ENCODE assay signal across 28 cellular contexts in genomic region chr7:108576110-108576509, GRCh38.
"Had no signal": no experiment of that assay in that cellular context is flagged by ENCODE, and none has a peak within 500 bp of the region (broad histone marks: within the 10 kb centered on the region; RNA-seq: fewer than 3 reads in every experiment).

No MANE protein-coding gene starts in this region.

- H3K9me3 ChIP-seq: Peyer's patch, SJSA1, SK-N-SH had no signal

- H3K27ac ChIP-seq: Peyer's patch, SJSA1 had no signal

- H3K9ac ChIP-seq: SK-N-SH had no signal

- H3K4me1 ChIP-seq: SJSA1 had no signal

- H3K27ac Mint-ChIP-seq: activated CD4-positive, alpha-beta memory T cell treated with anti-CD3 and anti-CD28 coated beads for 36 hours; activated naive CD4-positive, alpha-beta T cell treated with anti-CD3 and anti-CD28 coated beads for 36 hours; activated naive CD8-positive, alpha-beta T cell treated with anti-CD3 and anti-CD28 coated beads, Interleukin-2, amount 50 U/mL, for 24 hours; brain; T-helper 1 cell treated with Interleukin-12 subunit alpha and Interleukin-12 subunit beta and Interleukin-4 antibody, amounts not matched to agents 30 μg/mL and 1 μg/mL, for 36 hours; T-helper 2 cell treated with Interferon-gamma antibody and Interleukin-4, amounts not matched to agents 5 μg/mL and 100 μg/mL, for 36 hours had no signal

- ATAC-seq: activated naive CD8-positive, alpha-beta T cell treated with anti-CD3 and anti-CD28 coated beads, Interleukin-2, amount 50 U/mL, for 24 hours; PC-3 had no signal

- H3K4me3 Mint-ChIP-seq: activated CD4-positive, alpha-beta memory T cell treated with anti-CD3 and anti-CD28 coated beads for 36 hours; activated naive CD4-positive, alpha-beta T cell treated with anti-CD3 and anti-CD28 coated beads for 36 hours; activated naive CD8-positive, alpha-beta T cell; activated naive CD8-positive, alpha-beta T cell treated with anti-CD3 and anti-CD28 coated beads, Interleukin-2, amount 50 U/mL, for 24 hours; brain; T-helper 1 cell treated with Interleukin-12 subunit alpha and Interleukin-12 subunit beta and Interleukin-4 antibody, amounts not matched to agents 30 μg/mL and 1 μg/mL, for 36 hours; T-helper 2 cell treated with Interferon-gamma antibody and Interleukin-4, amounts not matched to agents 5 μg/mL and 100 μg/mL, for 36 hours had no signal

- H3K4me3 ChIP-seq: Peyer's patch, SJSA1 had no signal

- DNase-seq: activated CD4-positive, alpha-beta memory T cell treated with anti-CD3 and anti-CD28 coated beads for 36 hours; activated CD4-positive, alpha-beta T cell treated with anti-CD3 and anti-CD28 coated beads, Interleukin-2, amount 50 U/mL, for 1 hour; activated CD8-positive, alpha-beta memory T cell treated with anti-CD3 and anti-CD28 coated beads, Interleukin-2, amount 50 U/mL, for 4 hours; activated gamma-delta T cell; activated naive CD4-positive, alpha-beta T cell treated with anti-CD3 and anti-CD28 coated beads for 36 hours; activated naive CD8-positive, alpha-beta T cell treated with anti-CD3 and anti-CD28 coated beads, Interleukin-2, amount 50 U/mL, for 24 hours; anterior cingulate cortex; central memory CD4-positive, alpha-beta T cell; NCI-H1105; NCI-H1417 treated with DMSO at 0.1 percent for 48 hours; NCI-H1694; NCI-H1930; NCI-H2081 treated with DMSO at 0.1 percent for 48 hours; NCI-H345; NCI-H524 treated with DMSO at 0.1 percent for 48 hours; NK-92 treated with Interleukin-12 subunit alpha and Interleukin-12 subunit beta, amount 100 ng/mL, for 24 hours; PC-3; Peyer's patch; RPMI8226; SHP77 treated with DMSO at 0.1 percent for 48 hours; SK-N-SH had no signal

- H3K27me3 ChIP-seq: Peyer's patch, SJSA1 had no signal

- H3K4me2 ChIP-seq: SK-N-SH had no signal

- FAIRE-seq: bronchial epithelial cell, TTC549 had no signal

- H3K9me3 Mint-ChIP-seq: activated naive CD8-positive, alpha-beta T cell treated with anti-CD3 and anti-CD28 coated beads, Interleukin-2, amount 50 U/mL, for 24 hours; T-helper 1 cell treated with Interleukin-12 subunit alpha and Interleukin-12 subunit beta and Interleukin-4 antibody, amounts not matched to agents 30 μg/mL and 1 μg/mL, for 36 hours had no signal

- H3K27me3 Mint-ChIP-seq: activated CD4-positive, alpha-beta memory T cell treated with anti-CD3 and anti-CD28 coated beads for 36 hours; activated naive CD8-positive, alpha-beta T cell; activated naive CD8-positive, alpha-beta T cell treated with anti-CD3 and anti-CD28 coated beads, Interleukin-2, amount 50 U/mL, for 24 hours; brain had no signal
